8 cellular contexts compared by ENCODE assay signal in genomic region chr17:4806770-4807533, GRCh38. TPM values are rescaled to one million over a fixed set of nuclear protein-coding genes. Genes with fewer than 3 reads are reported as not detected.
DNase-seq lines count a peak whose midpoint lies in the region; ATAC-seq and TF ChIP-seq lines count a peak whose summit lies in the region.

TSS of gene PLD2 (plus strand) at chr17:4807152. CDS start at chr17:4807773, 621 bp downstream.

- TF ChIP-seq CTCF in KMS-11 (conservative IDR thresholded peaks at IDR 0.05; ENCODE audit: low read depth, low read length) (no peak), subcutaneous adipose tissue (IDR thresholded peaks at IDR 0.05; ENCODE audit: low read depth) (no peak)

- DNase-seq in DMS53 treated with DMSO at 0.1 percent for 48 hours (lab: John Stamatoyannopoulos, UW; ENCODE audit: unreplicated experiment) (peak; percentile 53), SK-N-DZ (ENCODE audit: low spot score) (peak; percentile 84), germinal center (ENCODE audit: low spot score) (peak; percentile 97), nucleus accumbens (lab: John Stamatoyannopoulos, UW) (peak in 52 of 56 donors; percentile 9 to 88 (median 55))
- peak; percentile 92 for DNase-seq in activated naive CD4-positive, alpha-beta T cell treated with anti-CD3 and anti-CD28 coated beads, Interleukin-2, amount 10 ng/mL, durations not matched to agents 7 days and 5 days

- no peaks in the 10 kb centered on the region for H3K36me3 ChIP-seq in KMS-11 (ENCODE audit: insufficient read depth)

- no peak within 1 kb of the TSS for H3K4me3 ChIP-seq in KMS-11 (IDR thresholded peaks at IDR 0.05; ENCODE audit: insufficient read depth, low read depth, low read length)

- H3K27me3 ChIP-seq in KMS-11 (ENCODE audit: insufficient read depth, low read depth) = no peaks in the 10 kb centered on the region

- H3K4me2 ChIP-seq in KMS-11 = peak within 1 kb of the TSS; percentile 29; the same call in 1 of the 2 replicates

- peak within 1 kb of the TSS; percentile 78 for H3K4me3 Mint-ChIP-seq in activated naive CD4-positive, alpha-beta T cell treated with anti-CD3 and anti-CD28 coated beads, Interleukin-2, amount 10 ng/mL, durations not matched to agents 7 days and 5 days

- no peaks in the 10 kb centered on the region for H3K9me3 Mint-ChIP-seq in activated naive CD4-positive, alpha-beta T cell treated with anti-CD3 and anti-CD28 coated beads, Interleukin-2, amount 10 ng/mL, durations not matched to agents 7 days and 5 days

- H3K4me1 ChIP-seq in KMS-11 (ENCODE audit: low read depth, poor library complexity, severe bottlenecking) = peaks cover 3% of the 10 kb centered on the region

- no peak within 1 kb of the TSS; the same call in 1 of the 2 replicates for H3K9ac ChIP-seq in KMS-11

- ATAC-seq in GM21576 (IDR thresholded peaks at IDR 0.05; ENCODE audit: unreplicated experiment) = peak; percentile 83

- H3K36me3 Mint-ChIP-seq in activated naive CD4-positive, alpha-beta T cell treated with anti-CD3 and anti-CD28 coated beads, Interleukin-2, amount 10 ng/mL, durations not matched to agents 7 days and 5 days = peaks cover 8% of the 10 kb centered on the region

- H2AFZ ChIP-seq in KMS-11 (ENCODE audit: low read depth) = no peak within 1 kb of the TSS; the same call in 1 of the 2 replicates

- H3K27me3 Mint-ChIP-seq in activated naive CD4-positive, alpha-beta T cell treated with anti-CD3 and anti-CD28 coated beads, Interleukin-2, amount 10 ng/mL, durations not matched to agents 7 days and 5 days = peaks cover 4% of the 10 kb centered on the region

- peak within 1 kb of the TSS; percentile 58 for H3K27ac Mint-ChIP-seq in activated naive CD4-positive, alpha-beta T cell treated with anti-CD3 and anti-CD28 coated beads, Interleukin-2, amount 10 ng/mL, durations not matched to agents 7 days and 5 days

- CTCF ChIA-PET in activated naive CD4-positive, alpha-beta T cell treated with anti-CD3 and anti-CD28 coated beads, Interleukin-2, amount 10 ng/mL, durations not matched to agents 7 days and 5 days (lab: Charles Lee) = interaction anchor here (0.9 to 2.1 kb wide), 3 partner anchors 11 to 75 kb away, joined by 3 to 7 read pairs (median 3); partner anchors contain the start of genes MED11 and PSMB6

- H3K4me1 Mint-ChIP-seq in activated naive CD4-positive, alpha-beta T cell treated with anti-CD3 and anti-CD28 coated beads, Interleukin-2, amount 10 ng/mL, durations not matched to agents 7 days and 5 days = peaks cover 20% of the 10 kb centered on the region

- H3K79me2 ChIP-seq in KMS-11 (ENCODE audit: insufficient read depth, low read depth) = no peaks in the 10 kb centered on the region

- no peak within 1 kb of the TSS for H3K27ac ChIP-seq in KMS-11

- no peaks in the 10 kb centered on the region for H4K20me1 ChIP-seq in KMS-11 (ENCODE audit: insufficient read depth)

RNA-seq across cellular contexts. Expression of gene PLD2, which starts in this region (rescaled TPM):
- polyA plus RNA-seq in SK-N-DZ (2014; cell fraction: cytosol; rRNA removed) = 19.2 and 19.6 TPM in 2 replicates
- polyA plus RNA-seq in SK-N-DZ (2014; cell fraction: nucleus; rRNA removed) = 126 and 142 TPM in 2 replicates
- 10 to 100 TPM; 12.6 to 25.0 (median 18.1) TPM for total RNA-seq in subcutaneous adipose tissue
